ENCODE assay signal across 8 cellular contexts in the genomic region with DNA sequence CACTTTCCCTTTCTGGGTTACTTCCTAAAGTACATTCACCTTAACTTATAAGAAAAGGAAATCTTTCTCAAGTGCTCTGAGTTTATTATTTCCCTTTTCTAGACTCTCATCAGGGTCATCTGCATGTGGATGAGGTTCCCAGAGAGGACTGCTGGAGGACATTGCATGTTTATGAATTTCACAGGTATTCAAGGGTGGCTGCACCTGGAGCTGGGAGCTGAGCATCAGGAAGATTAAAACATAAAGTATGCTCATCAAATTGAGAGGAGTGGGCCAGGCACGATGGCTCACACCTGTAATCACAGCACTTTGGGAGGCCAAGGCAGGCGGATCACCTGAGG. TPM values are rescaled to one million over a fixed set of nuclear protein-coding genes. Genes with fewer than 3 reads are reported as not detected.
DNase-seq lines count a peak whose midpoint lies in the region; ATAC-seq and TF ChIP-seq lines count a peak whose summit lies in the region.

No MANE protein-coding gene starts in this region.

- H3K4me1 ChIP-seq in heart left ventricle (peaks cover 3 to 39% (median 11%) of the 10 kb centered on the region in 12 donors), liver (ENCODE audit: control insufficient read depth in 4 of 4, insufficient read depth in 4 of 4, low read length in 3 of 4) (peaks cover 7 to 19% (median 10%) of the 10 kb centered on the region in 4 donors)

- H3K27ac ChIP-seq in heart left ventricle (peak overlapping the region in 7 of 12 donors; percentile 31 to 94 (median 48)), liver (ENCODE audit: low read depth in 1 of 2, low read length in 2 of 2) (peak overlapping the region; percentile 86 to 94)

- ATAC-seq in heart left ventricle, result no peak
- no peak for ATAC-seq in left cardiac atrium
- no peak for ATAC-seq in activated T-helper 17 cell treated with anti-CD3 and anti-CD28 coated beads, Interleukin-2, amount 50 U/mL, for 72 hours (replicated peaks)
- no peak for ATAC-seq in HG02798 (IDR thresholded peaks at IDR 0.05; ENCODE audit: poor library complexity, unreplicated experiment)

- WGBS in heart left ventricle, 4 donors, result 84 to 96% (median 86%) methylated on average over 2 of the region's 2 CpGs
- 76% methylated on average over 2 of the region's 2 CpGs for WGBS in liver

- H3K4me1 Mint-ChIP-seq in activated T-helper 17 cell treated with anti-CD3 and anti-CD28 coated beads, Interleukin-2, amount 50 U/mL, for 72 hours, result peaks cover 12% of the 10 kb centered on the region
- peaks cover 10% of the 10 kb centered on the region for H3K4me1 Mint-ChIP-seq in type B pancreatic cell (ENCODE audit: unreplicated experiment)

- H3K27me3 ChIP-seq in heart left ventricle (no peaks in the 10 kb centered on the region), liver (ENCODE audit: control insufficient read depth in 4 of 4, insufficient read depth in 4 of 4, low read length in 3 of 4) (no peaks in the 10 kb centered on the region)

- H3K9ac ChIP-seq in liver (ENCODE audit: low read depth in 1 of 2, low read length in 2 of 2), result peak overlapping the region; percentile 13 to 78

- no peak for TF ChIP-seq POLR2A in heart left ventricle (IDR thresholded peaks at IDR 0.05)

- H3K4me3 Mint-ChIP-seq in activated T-helper 17 cell treated with anti-CD3 and anti-CD28 coated beads, Interleukin-2, amount 50 U/mL, for 72 hours, result peak overlapping the region; percentile 55
- no peak overlapping the region for H3K4me3 Mint-ChIP-seq in type B pancreatic cell

- intact Hi-C loops in heart left ventricle (cut with DNase I), result no loop called here
- intact Hi-C loops in left cardiac atrium (cut with DNase I), result loop anchor here in 1 of 2 donors (2.0 kb wide), 1 partner anchor 41 kb away; no protein-coding TSS in a partner anchor

- H3K9me3 Mint-ChIP-seq in activated T-helper 17 cell treated with anti-CD3 and anti-CD28 coated beads, Interleukin-2, amount 50 U/mL, for 72 hours, result no peaks in the 10 kb centered on the region
- peaks cover 4% of the 10 kb centered on the region for H3K9me3 Mint-ChIP-seq in type B pancreatic cell

- H3K27ac Mint-ChIP-seq in activated T-helper 17 cell treated with anti-CD3 and anti-CD28 coated beads, Interleukin-2, amount 50 U/mL, for 72 hours, result peak overlapping the region; percentile 85
- peak overlapping the region; percentile 89 for H3K27ac Mint-ChIP-seq in type B pancreatic cell

- H3K27me3 Mint-ChIP-seq in activated T-helper 17 cell treated with anti-CD3 and anti-CD28 coated beads, Interleukin-2, amount 50 U/mL, for 72 hours, result no peaks in the 10 kb centered on the region
- no peaks in the 10 kb centered on the region for H3K27me3 Mint-ChIP-seq in type B pancreatic cell

- no peak for DNase-seq in heart left ventricle
- no peak for DNase-seq in left cardiac atrium
- DNase-seq in type B pancreatic cell (ENCODE audit: extremely low spot score, unreplicated experiment), result no peak
- no peak for DNase-seq in HuH-7 (ENCODE audit: low spot score)
- no peak for DNase-seq in KG1 (lab: John Stamatoyannopoulos, UW)

- H3K4me3 ChIP-seq in heart left ventricle (peak overlapping the region in 2 of 12 donors; percentile 3 to 21), liver (ENCODE audit: low read depth in 1 of 3, low read length in 3 of 3) (no peak overlapping the region)

- TF ChIP-seq CTCF in heart left ventricle (IDR thresholded peaks at IDR 0.05), result no peak
- TF ChIP-seq CTCF in liver (IDR thresholded peaks at IDR 0.05; ENCODE audit: low read depth, low read length, missing input control), result no peak
- TF ChIP-seq CTCF in type B pancreatic cell (conservative IDR thresholded peaks at IDR 0.05), result no peak

- TF ChIP-seq RAD21 in liver (IDR thresholded peaks at IDR 0.05), result no peak

- no peaks in the 10 kb centered on the region for H3K36me3 Mint-ChIP-seq in activated T-helper 17 cell treated with anti-CD3 and anti-CD28 coated beads, Interleukin-2, amount 50 U/mL, for 72 hours (ENCODE audit: low read depth)
- no peaks in the 10 kb centered on the region for H3K36me3 Mint-ChIP-seq in type B pancreatic cell

- H3K9me3 ChIP-seq in heart left ventricle (no peaks in the 10 kb centered on the region), liver (ENCODE audit: control insufficient read depth in 4 of 4, low read length in 3 of 4) (no peaks in the 10 kb centered on the region)

- no peaks in the 10 kb centered on the region for H3K36me3 ChIP-seq in heart left ventricle
- no peaks in the 10 kb centered on the region for H3K36me3 ChIP-seq in liver (ENCODE audit: control insufficient read depth in 4 of 4, insufficient read depth in 3 of 4, low read depth in 1 of 4, low read length in 3 of 4)

TF ChIP-seq in liver, 16 proteins besides CTCF, POLR2A, EP300 and RAD21:
- TF ChIP-seq HNF4A (conservative IDR thresholded peaks at IDR 0.05), result peak in 1 of 2 donors; percentile 5
- peak in 1 of 2 donors; percentile 4 for TF ChIP-seq RXRA (IDR thresholded peaks at IDR 0.05)
- TF ChIP-seq SP1 (IDR thresholded peaks at IDR 0.05), result peak; percentile 70
- TF ChIP-seq ZBTB33 (IDR thresholded peaks at IDR 0.05), result no peak

RNA-seq across cellular contexts. Expression of gene PLIN2, which starts 34.7 kb away (rescaled TPM):
- total RNA-seq in heart left ventricle (100 to 1,000 TPM in 5 of 9 donors, 10 to 100 TPM in 4; 42.4 to 538 (median 115) TPM), left cardiac atrium (100 to 1,000 TPM in 1 of 2 donors, 10 to 100 TPM in 1; 77.5 to 392 TPM), liver (100 to 1,000 TPM in 1 of 2 donors, 10 to 100 TPM in 1; 72.7 to 688 TPM), type B pancreatic cell (ENCODE audit: low replicate concordance) (79.1 and 95.1 TPM in 2 replicates)
- polyA plus RNA-seq in heart left ventricle (100 to 1,000 TPM in 1 of 2 donors, 10 to 100 TPM in 1; 57.8 to 557 TPM), liver (100 to 1,000 TPM; 344 to 513 TPM)
- 100 to 1,000 TPM; 114 to 136 TPM for total RNA-seq in activated T-helper 17 cell treated with anti-CD3 and anti-CD28 coated beads, Interleukin-2, amount 50 U/mL, for 72 hours

RNA-seq across cellular contexts. Expression of gene HAUS6, which starts 59.3 kb away (rescaled TPM):
- total RNA-seq in heart left ventricle (1 to 10 TPM; 4.6 to 8.8 (median 7.3) TPM), left cardiac atrium (10 to 100 TPM in 1 of 2 donors, 1 to 10 TPM in 1; 6.8 to 11.7 TPM), liver (10 to 100 TPM in 1 of 2 donors, 1 to 10 TPM in 1; 7.0 to 10.1 TPM), type B pancreatic cell (ENCODE audit: low replicate concordance) (13.9 and 20.7 TPM in 2 replicates)
- polyA plus RNA-seq in heart left ventricle (1 to 10 TPM; 1.7 to 4.6 TPM), liver (1 to 10 TPM; 1.9 to 4.2 TPM)
- total RNA-seq in activated T-helper 17 cell treated with anti-CD3 and anti-CD28 coated beads, Interleukin-2, amount 50 U/mL, for 72 hours, result 10 to 100 TPM; 27.8 to 38.0 TPM
